9 cellular contexts compared by ENCODE assay signal in genomic region chr2:149040451-149040850, GRCh38. TPM values are rescaled to one million over a fixed set of nuclear protein-coding genes. Genes with fewer than 3 reads are reported as not detected.
A peak's percentile ranks its signal among the peaks of the same experiment; 100 is the strongest.
DNase-seq lines count a peak whose midpoint lies in the region; TF ChIP-seq lines count a peak whose summit lies in the region.
"Had no signal": no experiment of that assay in that cellular context is flagged by ENCODE, and none has a peak within 500 bp of the region (broad histone marks: within the 10 kb centered on the region; RNA-seq: fewer than 3 reads in every experiment).

No MANE protein-coding gene starts in this region.

- no peak overlapping the region for H2AFZ ChIP-seq in smooth muscle cell (ENCODE audit: low read depth)

- intact Hi-C loops in esophagus squamous epithelium (cut with DNase I) = no loop called here

- no peak overlapping the region for H3K9ac ChIP-seq in smooth muscle cell (ENCODE audit: low read depth)

- peaks cover 19% of the 10 kb centered on the region for H3K79me2 ChIP-seq in smooth muscle cell (ENCODE audit: low read depth)

- H3K4me3 ChIP-seq in HEK293 (ENCODE audit: low read depth, low read length) = no peak overlapping the region
- H3K4me3 ChIP-seq in smooth muscle cell = no peak overlapping the region
- no peak overlapping the region for H3K4me3 ChIP-seq in esophagus squamous epithelium

- H3K9me3 ChIP-seq in HEK293 (ENCODE audit: control insufficient read depth, insufficient read depth, low read depth, low read length) (no peaks in the 10 kb centered on the region), smooth muscle cell (replicated peaks; ENCODE audit: low read depth) (peaks cover 5% of the 10 kb centered on the region), esophagus squamous epithelium (no peaks in the 10 kb centered on the region)

- WGBS in smooth muscle cell (ENCODE audit: low lambda C conversion rate) = 59% methylated on average over 7 of the region's 7 CpGs
- WGBS in esophagus squamous epithelium, 2 donors = 58 to 66% methylated on average over 7 of the region's 7 CpGs

- DNase-seq in EH (ENCODE audit: low read depth) (peak; percentile 35), RPMI8226 (peak; percentile 66), smooth muscle cell (lab: John Stamatoyannopoulos, UW; ENCODE audit: unreplicated experiment) (no peak), AG08396 (ENCODE audit: low spot score) (no peak), esophagus squamous epithelium (lab: John Stamatoyannopoulos, UW) (no peak), NCI-H774 (lab: John Stamatoyannopoulos, UW) (no peak)
- DNase-seq in central memory CD4-positive, alpha-beta T cell = peak; percentile 19

- POLR2A ChIA-PET in HEK293 (lab: Yijun Ruan, JAX) = interaction anchor here (0.6 to 0.7 kb wide), 3 partner anchors 8 to 23 kb away, joined by 3 to 4 read pairs (median 3); no protein-coding TSS in a partner anchor

- H3K4me2 ChIP-seq in smooth muscle cell = no peak overlapping the region

- H3K27ac ChIP-seq in HEK293 (ENCODE audit: extremely low read depth, low read depth, low read length) (no peak overlapping the region), smooth muscle cell (ENCODE audit: low read depth) (no peak overlapping the region), esophagus squamous epithelium (no peak overlapping the region)

- no peaks in the 10 kb centered on the region for H3K36me3 ChIP-seq in HEK293 (ENCODE audit: control insufficient read depth in 2 of 2, insufficient read depth in 1 of 2, low read length in 2 of 2)
- H3K36me3 ChIP-seq in smooth muscle cell (ENCODE audit: low read depth) = no peaks in the 10 kb centered on the region
- H3K36me3 ChIP-seq in esophagus squamous epithelium = no peaks in the 10 kb centered on the region

- CTCF ChIA-PET in HEK293 (lab: Yijun Ruan, JAX) = interaction anchor here (0.5 to 5.1 kb wide), 10 partner anchors 10 to 427 kb away, joined by 3 to 31 read pairs (median 4); no protein-coding TSS in a partner anchor

- H3F3A ChIP-seq in smooth muscle cell (ENCODE audit: low read depth) = no peaks in the 10 kb centered on the region

- no peaks in the 10 kb centered on the region for H4K20me1 ChIP-seq in smooth muscle cell (ENCODE audit: low read depth)

- peak; percentile 52 for TF ChIP-seq CTCF in HEK293 (tag by site-specific recombination; IDR thresholded peaks at IDR 0.05)
- peak; percentile 42 for TF ChIP-seq CTCF in smooth muscle cell (IDR thresholded peaks at IDR 0.05; ENCODE audit: borderline replicate concordance, insufficient read depth, poor library complexity, severe bottlenecking)
- peak in 3 of 6 experiments; percentile 23 to 57 (median 34) for TF ChIP-seq CTCF in esophagus squamous epithelium (IDR thresholded peaks at IDR 0.05)

- H3K27me3 ChIP-seq in smooth muscle cell (ENCODE audit: low read depth) (peaks cover 50% of the 10 kb centered on the region), esophagus squamous epithelium (peaks cover 0 to 39% (median 0%) of the 10 kb centered on the region in 4 donors)

- H3K4me1 ChIP-seq in HEK293 (ENCODE audit: control insufficient read depth, insufficient read depth, low read length) (no peaks in the 10 kb centered on the region), smooth muscle cell (ENCODE audit: low read depth) (no peaks in the 10 kb centered on the region), esophagus squamous epithelium (peaks cover 0 to 21% (median 9%) of the 10 kb centered on the region in 3 donors)

- TF ChIP-seq POLR2A in esophagus squamous epithelium (IDR thresholded peaks at IDR 0.05) = no peak

TF ChIP-seq in HEK293, 187 proteins besides CTCF, POLR2A, EP300 and RAD21:
- peak; percentile 93 for TF ChIP-seq ZNF112 (tag by site-specific recombination; IDR thresholded peaks at IDR 0.05)
- TF ChIP-seq MZF1 (tag by site-specific recombination; IDR thresholded peaks at IDR 0.05; ENCODE audit: borderline replicate concordance) = no peak
- TF ChIP-seq ZNF580 (tag by site-specific recombination; IDR thresholded peaks at IDR 0.05) = peak; percentile 36; the same call in 1 of the 2 replicates
- no peak for TF ChIP-seq ZNF175 (tag by site-specific recombination; IDR thresholded peaks at IDR 0.05)
- TF ChIP-seq ZNF544 (tag by site-specific recombination; IDR thresholded peaks at IDR 0.05) = no peak
TF ChIP-seq in HEK293: peak in this region for 2.

RNA-seq across cellular contexts. Expression of gene LYPD6B, which starts 2.0 kb away (rescaled TPM):
- total RNA-seq in smooth muscle cell (10.6 and 19.4 TPM in 2 replicates), esophagus squamous epithelium (1 to 10 TPM; 3.1 to 9.2 (median 7.6) TPM)
- 4.9 and 21.6 TPM in 2 replicates for polyA plus RNA-seq in smooth muscle cell
- total RNA-seq: pulmonary artery endothelial cell had no signal

Comparison
In these comparisons a context has a peak if more than half of its experiments do, and no peak if none do; other contexts are left out.
1. DNase-seq: peak in EH (single experiment), RPMI8226 (single experiment) and central memory CD4-positive, alpha-beta T cell (single experiment); none in smooth muscle cell (single experiment), AG08396 (single experiment), esophagus squamous epithelium (single experiment) and NCI-H774 (single experiment).